ENCODE assay signal across 27 cellular contexts in genomic region chr6:98382246-98382645, GRCh38.
"Had no signal": no experiment of that assay in that cellular context is flagged by ENCODE, and none has a peak within 500 bp of the region (broad histone marks: within the 10 kb centered on the region; RNA-seq: fewer than 3 reads in every experiment).

No MANE protein-coding gene starts in this region.

- ATAC-seq: activated CD8-positive, alpha-beta T cell treated with anti-CD3 and anti-CD28 coated beads for 36 hours; activated naive CD4-positive, alpha-beta T cell treated with anti-CD3 and anti-CD28 coated beads, Interleukin-2, amount 50 U/mL, for 72 hours; body of pancreas; left lung; lower lobe of right lung; natural killer cell treated with Interleukin-12 subunit alpha and Interleukin-12 subunit beta and Interleukin-15 and Interleukin-18, amount 100 ng/mL, for 72 hours; right lobe of liver; stimulated activated naive B cell treated with anti-CD40 and anti-IgM and Interleukin-4, amounts not matched to agents 10 μg/mL and 1 μg/mL and 100 μg/mL, for 72 hours had no signal

- H3K36me3 Mint-ChIP-seq: activated naive CD4-positive, alpha-beta T cell treated with anti-CD3 and anti-CD28 coated beads, Interleukin-2, amount 50 U/mL, for 72 hours; natural killer cell treated with Interleukin-12 subunit alpha and Interleukin-12 subunit beta and Interleukin-15 and Interleukin-18, amount 100 ng/mL, for 72 hours; stimulated activated naive B cell treated with anti-CD40 and anti-IgM and Interleukin-4, amounts not matched to agents 10 μg/mL and 1 μg/mL and 100 μg/mL, for 72 hours had no signal

- DNase-seq: activated CD4-positive, alpha-beta T cell treated with anti-CD3 and anti-CD28 coated beads, Interleukin-2, amount 10 ng/mL, durations not matched to agents 7 days and 5 days; activated CD8-positive, alpha-beta T cell treated with anti-CD3 and anti-CD28 coated beads for 36 hours; activated naive CD4-positive, alpha-beta T cell; activated T-cell treated with anti-CD3 and anti-CD28 coated beads, Interleukin-2, amount 50 U/mL, for 48 hours; body of pancreas; cerebellar nuclear complex; colonic mucosa; effector CD8-positive, alpha-beta T cell; esophagus squamous epithelium; left lung; lower lobe of right lung; mesenchymal stem cell; ovary; right lobe of liver; stimulated activated CD4-positive, alpha-beta T cell treated with anti-CD3 and anti-CD28 coated beads, Interleukin-4, amount 100 ng/mL, for 1 hour; stimulated activated naive B cell treated with anti-CD40 and anti-IgM and Interleukin-4, amounts not matched to agents 10 μg/mL and 1 μg/mL and 100 μg/mL, for 72 hours; stomach; T-helper 1 cell; thyroid gland; upper lobe of left lung had no signal

- FAIRE-seq: endometrium, frontal cortex, islet of Langerhans had no signal

- H3K4me3 Mint-ChIP-seq: activated CD4-positive, alpha-beta T cell treated with anti-CD3 and anti-CD28 coated beads, Interleukin-2, amount 10 ng/mL, durations not matched to agents 7 days and 5 days; activated CD8-positive, alpha-beta T cell treated with anti-CD3 and anti-CD28 coated beads for 36 hours; natural killer cell treated with Interleukin-12 subunit alpha and Interleukin-12 subunit beta and Interleukin-15 and Interleukin-18, amount 100 ng/mL, for 72 hours; stimulated activated naive B cell treated with anti-CD40 and anti-IgM and Interleukin-4, amounts not matched to agents 10 μg/mL and 1 μg/mL and 100 μg/mL, for 72 hours; T-helper 2 cell treated with Interferon-gamma antibody and Interleukin-4, amounts not matched to agents 5 μg/mL and 100 μg/mL, for 36 hours had no signal

- H3K9me3 Mint-ChIP-seq: activated CD4-positive, alpha-beta T cell treated with anti-CD3 and anti-CD28 coated beads, Interleukin-2, amount 10 ng/mL, durations not matched to agents 7 days and 5 days; T-helper 2 cell treated with Interferon-gamma antibody and Interleukin-4, amounts not matched to agents 5 μg/mL and 100 μg/mL, for 36 hours had no signal

- H3K27me3 Mint-ChIP-seq: activated CD4-positive, alpha-beta T cell treated with anti-CD3 and anti-CD28 coated beads, Interleukin-2, amount 10 ng/mL, durations not matched to agents 7 days and 5 days; activated CD8-positive, alpha-beta T cell treated with anti-CD3 and anti-CD28 coated beads for 36 hours; natural killer cell treated with Interleukin-12 subunit alpha and Interleukin-12 subunit beta and Interleukin-15 and Interleukin-18, amount 100 ng/mL, for 72 hours; progenitor cell of endocrine pancreas; stimulated activated naive B cell treated with anti-CD40 and anti-IgM and Interleukin-4, amounts not matched to agents 10 μg/mL and 1 μg/mL and 100 μg/mL, for 72 hours had no signal

- H3K4me1 Mint-ChIP-seq: activated CD4-positive, alpha-beta T cell treated with anti-CD3 and anti-CD28 coated beads, Interleukin-2, amount 10 ng/mL, durations not matched to agents 7 days and 5 days; stimulated activated naive B cell treated with anti-CD40 and anti-IgM and Interleukin-4, amounts not matched to agents 10 μg/mL and 1 μg/mL and 100 μg/mL, for 72 hours had no signal

- H3K27ac Mint-ChIP-seq: activated CD4-positive, alpha-beta T cell treated with anti-CD3 and anti-CD28 coated beads, Interleukin-2, amount 10 ng/mL, durations not matched to agents 7 days and 5 days; activated CD8-positive, alpha-beta T cell treated with anti-CD3 and anti-CD28 coated beads for 36 hours; activated naive CD4-positive, alpha-beta T cell treated with anti-CD3 and anti-CD28 coated beads, Interleukin-2, amount 50 U/mL, for 72 hours; natural killer cell treated with Interleukin-12 subunit alpha and Interleukin-12 subunit beta and Interleukin-15 and Interleukin-18, amount 100 ng/mL, for 72 hours; progenitor cell of endocrine pancreas; stimulated activated naive B cell treated with anti-CD40 and anti-IgM and Interleukin-4, amounts not matched to agents 10 μg/mL and 1 μg/mL and 100 μg/mL, for 72 hours; T-helper 2 cell treated with Interferon-gamma antibody and Interleukin-4, amounts not matched to agents 5 μg/mL and 100 μg/mL, for 36 hours had no signal
